In genomic region chr14:102474934-102475333, GRCh38 we compare ENCODE assay signal across 14 cellular contexts. TPM values are rescaled to one million over a fixed set of nuclear protein-coding genes. Genes with fewer than 3 reads are reported as not detected.
DNase-seq lines count a peak whose midpoint lies in the region; ATAC-seq, FAIRE-seq and TF ChIP-seq lines count a peak whose summit lies in the region.
"Had no signal": no experiment of that assay in that cellular context is flagged by ENCODE, and none has a peak within 500 bp of the region (broad histone marks: within the 10 kb centered on the region; RNA-seq: fewer than 3 reads in every experiment).

No MANE protein-coding gene starts in this region.

- peak overlapping the region in 4 of 5 experiments; percentile 45 to 91 (median 79) for H3K27ac Mint-ChIP-seq in brain
- H3K27ac Mint-ChIP-seq: activated naive CD4-positive, alpha-beta T cell treated with anti-CD3 and anti-CD28 coated beads, Interleukin-2, amount 50 U/mL, for 72 hours had no signal

- no peak for FAIRE-seq in RCC 7860 (lab: Jason Lieb, UNC)

- H3K36me3 Mint-ChIP-seq in brain = peaks cover 42% of the 10 kb centered on the region
- H3K36me3 Mint-ChIP-seq: activated naive CD4-positive, alpha-beta T cell treated with anti-CD3 and anti-CD28 coated beads, Interleukin-2, amount 50 U/mL, for 72 hours had no signal

- WGBS in lung, 2 donors = 56 to 64% methylated on average over 5 of the region's 5 CpGs

- no peak overlapping the region for H3K4me3 ChIP-seq in lung
- H3K4me3 ChIP-seq in MG63 = no peak overlapping the region

- H3K36me3 ChIP-seq in lung (ENCODE audit: control insufficient read depth in 2 of 2, insufficient read depth in 2 of 2, low read length in 2 of 2) (peaks cover 0 to 5% of the 10 kb centered on the region in 2 donors), MG63 (no peaks in the 10 kb centered on the region)

- ATAC-seq in lung (ENCODE audit: insufficient read depth, low FRiP score) (peak; percentile 41), HG03039 (IDR thresholded peaks at IDR 0.05; ENCODE audit: unreplicated experiment) (no peak)
- ATAC-seq: activated naive CD4-positive, alpha-beta T cell treated with anti-CD3 and anti-CD28 coated beads, Interleukin-2, amount 50 U/mL, for 72 hours had no signal

- TF ChIP-seq CTCF in brain (conservative IDR thresholded peaks at IDR 0.05) (no peak), lung (IDR thresholded peaks at IDR 0.05; ENCODE audit: control extremely low read depth, extremely low read depth) (no peak)

- peaks cover 0 to 8% (median 0%) of the 10 kb centered on the region in 5 experiments for H3K9me3 Mint-ChIP-seq in brain
- H3K9me3 Mint-ChIP-seq: activated naive CD4-positive, alpha-beta T cell treated with anti-CD3 and anti-CD28 coated beads, Interleukin-2, amount 50 U/mL, for 72 hours had no signal

- no peaks in the 10 kb centered on the region for H3K27me3 ChIP-seq in lung (ENCODE audit: control insufficient read depth, insufficient read depth)
- no peaks in the 10 kb centered on the region for H3K27me3 ChIP-seq in MG63

- H3K27me3 Mint-ChIP-seq in brain = no peaks in the 10 kb centered on the region

- H3K4me1 ChIP-seq in lung (ENCODE audit: control insufficient read depth in 2 of 2, insufficient read depth in 2 of 2, low read length in 2 of 2) = peaks cover 0 to 7% of the 10 kb centered on the region in 2 donors

- DNase-seq in NCI-H1092 (lab: John Stamatoyannopoulos, UW) = peak; percentile 11
- DNase-seq in lung (ENCODE audit: low spot score) = peak; percentile 62
- peak in 36 of 49 donors; percentile 29 to 80 (median 60) for DNase-seq in substantia nigra (lab: John Stamatoyannopoulos, UW)
- no peak for DNase-seq in MG63
- no peak for DNase-seq in RCC 7860 (ENCODE audit: low spot score)
- DNase-seq in LoVo (ENCODE audit: low spot score) = no peak
- DNase-seq: activated CD4-positive, alpha-beta T cell treated with anti-CD3 and anti-CD28 coated beads, Interleukin-2, amount 50 U/mL, for 4 hours; EL; Kasumi-1; NCI-H82; trophoblast cell had no signal

- H3K27ac ChIP-seq in lung (ENCODE audit: low read depth in 1 of 2, low read length in 1 of 2) = no peak overlapping the region
- H3K27ac ChIP-seq in substantia nigra (ENCODE audit: low read depth, low read length, poor library complexity, severe bottlenecking) = peak overlapping the region; percentile 62

- H3K9me3 ChIP-seq in lung (ENCODE audit: control insufficient read depth in 2 of 2, insufficient read depth in 1 of 2, low read length in 1 of 2) (no peaks in the 10 kb centered on the region), MG63 (no peaks in the 10 kb centered on the region)

- no peak overlapping the region for H3K4me3 Mint-ChIP-seq in brain

- H3K4me1 Mint-ChIP-seq in brain = peaks cover 22% of the 10 kb centered on the region

RNA-seq across cellular contexts. Expression of gene ANKRD9, which starts 34.6 kb away (rescaled TPM):
- polyA plus RNA-seq in brain (ENCODE audit: insufficient read depth, low read depth, low replicate concordance) (9.0 TPM), lung (1 to 10 TPM; 7.9 to 8.7 TPM)
- 10 to 100 TPM in 1 of 2 donors, 1 to 10 TPM in 1; 4.4 to 21.3 TPM for total RNA-seq in lung
- total RNA-seq in MG63 (2014; rRNA removed; shearing (Covaris generic); ENCODE audit: low replicate concordance) = 10.5 and 13.0 TPM in 2 replicates

Comparison
In these comparisons a context has a peak if more than half of its experiments do, and no peak if none do; other contexts are left out.
1. DNase-seq: peak in NCI-H1092 (single experiment), lung (single experiment) and substantia nigra (36 of 49); none in MG63 (single experiment), RCC 7860 (single experiment) and LoVo (single experiment).